In the genomic region with DNA sequence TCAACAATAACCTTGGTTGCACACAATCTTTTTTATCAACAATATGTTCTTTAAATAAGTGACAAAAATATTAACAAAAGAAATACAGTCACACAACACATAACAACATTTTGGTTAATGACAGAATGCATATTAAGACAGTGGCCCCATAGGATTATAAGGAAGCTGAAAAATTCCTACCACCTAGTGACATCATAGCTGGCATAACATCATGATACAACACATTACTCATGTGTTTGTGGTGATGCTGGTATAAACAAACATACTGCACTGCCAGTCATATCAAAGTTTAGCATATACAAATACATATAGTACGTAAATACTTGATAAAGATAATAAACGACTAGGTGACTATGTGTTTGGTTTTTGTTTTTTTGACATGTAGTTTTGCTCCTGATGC, we compare ENCODE assay signal across 13 cellular contexts.
DNase-seq lines count a peak whose midpoint lies in the region; ATAC-seq, FAIRE-seq and TF ChIP-seq lines count a peak whose summit lies in the region.
"Had no signal": no experiment of that assay in that cellular context is flagged by ENCODE, and none has a peak within 500 bp of the region (broad histone marks: within the 10 kb centered on the region; RNA-seq: fewer than 3 reads in every experiment).

No MANE protein-coding gene starts in this region.

- POLR2A ChIA-PET in PC-3 (lab: Charles Lee; ENCODE audit: unreplicated experiment): no interaction called here

- BruUV-seq in PC-3 (replicated peaks; lab: Mats Ljungman, UMichigan): no TSS peak

- H3K27me3 ChIP-seq in PC-3 (ENCODE audit: low read length): no peaks in the 10 kb centered on the region
- H3K27me3 ChIP-seq: BLaER1 treated with 17β-estradiol and CSF1 and Interleukin-3, amounts not matched to agents 10 nM and 100 nM had no signal

- no peak overlapping the region for H3K27ac ChIP-seq in PC-3 (ENCODE audit: low read length)
- H3K27ac ChIP-seq: BLaER1 treated with 17β-estradiol and CSF1 and Interleukin-3, amounts not matched to agents 10 nM and 100 nM; KMS-11 had no signal

- H3K4me3 ChIP-seq in PC-3 (ENCODE audit: low read length) (no peak overlapping the region), fibroblast of mammary gland (ENCODE audit: control insufficient read depth, low read depth, low read length) (no peak overlapping the region)
- H3K4me3 ChIP-seq: BLaER1 treated with 17β-estradiol and CSF1 and Interleukin-3, amounts not matched to agents 10 nM and 100 nM had no signal

- no peaks in the 10 kb centered on the region for H3K9me2 ChIP-seq in PC-3 (replicated peaks; ENCODE audit: low read length)

- CTCF ChIA-PET in PC-3 (lab: Charles Lee): no interaction called here

- H3K36me3 ChIP-seq in PC-3 (ENCODE audit: low read depth, low read length): no peaks in the 10 kb centered on the region

- DNase-seq in ELR (ENCODE audit: low read depth): peak; percentile 23
- no peak for DNase-seq in H54 (ENCODE audit: insufficient read length, low spot score)
- DNase-seq in PC-3: peak; percentile 9
- peak; percentile 6 for DNase-seq in fibroblast of mammary gland (ENCODE audit: low read depth)
- DNase-seq in stimulated activated CD4-positive, alpha-beta T cell treated with anti-CD3 and anti-CD28 coated beads, Interleukin-4, amount 100 ng/mL, for 4 hours: no peak
- DNase-seq in UCSD-AML1 (lab: John Stamatoyannopoulos, UW; ENCODE audit: unreplicated experiment): no peak
- DNase-seq: DMS79, GDM1, H9, HFFc6 had no signal

- no peaks in the 10 kb centered on the region for H3K4me1 ChIP-seq in PC-3 (ENCODE audit: insufficient read depth, low read length)
- H3K4me1 ChIP-seq: BLaER1 treated with 17β-estradiol and CSF1 and Interleukin-3, amounts not matched to agents 10 nM and 100 nM had no signal

- H3K79me2 ChIP-seq in PC-3 (ENCODE audit: low read length): no peaks in the 10 kb centered on the region

- no peak overlapping the region for H3K4me2 ChIP-seq in PC-3 (ENCODE audit: low read length)
- H3K4me2 ChIP-seq: BLaER1 treated with 17β-estradiol and CSF1 and Interleukin-3, amounts not matched to agents 10 nM and 100 nM; KMS-11 had no signal

- no peak for TF ChIP-seq POLR2A in H54 (IDR thresholded peaks at IDR 0.05; ENCODE audit: low read depth, low read length)

- no peak for ATAC-seq in PC-3
- ATAC-seq in GM18502 (IDR thresholded peaks at IDR 0.05; ENCODE audit: poor library complexity, unreplicated experiment): no peak

- H3K9ac ChIP-seq in PC-3 (ENCODE audit: low read length): no peak overlapping the region
- H3K9ac ChIP-seq: BLaER1 treated with 17β-estradiol and CSF1 and Interleukin-3, amounts not matched to agents 10 nM and 100 nM; KMS-11 had no signal

- H4K20me1 ChIP-seq in PC-3 (ENCODE audit: low read length): no peaks in the 10 kb centered on the region

- intact Hi-C loops in PC-3 (cut with micrococcal nuclease): no loop called here

- TF ChIP-seq CTCF in PC-3 (conservative IDR thresholded peaks at IDR 0.05; ENCODE audit: low read depth, low read length) (no peak), fibroblast of mammary gland (conservative IDR thresholded peaks at IDR 0.05; ENCODE audit: control insufficient read depth, insufficient read depth, low read depth, low read length) (no peak)

- peak; percentile 23 for FAIRE-seq in H54 (lab: Jason Lieb, UNC)

- H2AFZ ChIP-seq in PC-3 (ENCODE audit: low read length): no peak overlapping the region

- no peaks in the 10 kb centered on the region for H3F3A ChIP-seq in PC-3 (ENCODE audit: low read length, unreplicated experiment)

- no peaks in the 10 kb centered on the region for H3K9me3 ChIP-seq in PC-3 (ENCODE audit: low read length)

Comparison
In these comparisons a context has a peak if more than half of its experiments do, and no peak if none do; other contexts are left out.
1. DNase-seq: peak in ELR (single experiment), PC-3 (single experiment) and fibroblast of mammary gland (single experiment); none in H54 (single experiment), stimulated activated CD4-positive, alpha-beta T cell treated with anti-CD3 and anti-CD28 coated beads, Interleukin-4, amount 100 ng/mL, for 4 hours (0 of 2) and UCSD-AML1 (single experiment).